ENCODE assay signal across 23 cellular contexts in genomic region chr20:29349836-29350235, GRCh38.
A peak's percentile ranks its signal among the peaks of the same experiment; 100 is the strongest.
DNase-seq lines count a peak whose midpoint lies in the region; ATAC-seq and TF ChIP-seq lines count a peak whose summit lies in the region.
"Had no signal": no experiment of that assay in that cellular context is flagged by ENCODE, and none has a peak within 500 bp of the region (broad histone marks: within the 10 kb centered on the region; RNA-seq: fewer than 3 reads in every experiment).

No MANE protein-coding gene starts in this region.

- ATAC-seq in upper lobe of right lung: no peak
- ATAC-seq in HG02759 (IDR thresholded peaks at IDR 0.05; ENCODE audit: unreplicated experiment): no peak
- ATAC-seq: A549; CD8-positive, alpha-beta T cell; GM12878 had no signal

- no peaks in the 10 kb centered on the region for H3K36me3 Mint-ChIP-seq in Caco-2 (ENCODE audit: insufficient read depth, unreplicated experiment)
- peaks cover 9% of the 10 kb centered on the region for H3K36me3 Mint-ChIP-seq in endothelial cell (ENCODE audit: low read depth, unreplicated experiment)
- H3K36me3 Mint-ChIP-seq: CD8-positive, alpha-beta T cell had no signal

- POLR2A ChIA-PET in Caco-2 (lab: Charles Lee): no interaction called here

- H3K4me3 ChIP-seq in Caco-2 (ENCODE audit: low read depth, low read length) (no peak overlapping the region), upper lobe of right lung (no peak overlapping the region)
- no peak overlapping the region for H3K4me3 ChIP-seq in Jurkat, Clone E6-1 (ENCODE audit: low read length)
- H3K4me3 ChIP-seq: A549; BLaER1 treated with 17β-estradiol and CSF1 and Interleukin-3, amounts not matched to agents 10 nM and 100 nM; GM12878 had no signal

- H3K36me3 ChIP-seq in Caco-2 (ENCODE audit: control insufficient read depth, insufficient read depth, low read length) (no peaks in the 10 kb centered on the region), upper lobe of right lung (no peaks in the 10 kb centered on the region)
- H3K36me3 ChIP-seq: BLaER1 treated with 17β-estradiol and CSF1 and Interleukin-3, amounts not matched to agents 10 nM and 100 nM had no signal

- intact Hi-C loops in Caco-2 (cut with micrococcal nuclease; ENCODE audit: unreplicated experiment) (no loop called here), upper lobe of right lung (cut with DNase I) (no loop called here)

- H3K4me1 Mint-ChIP-seq in Caco-2 (ENCODE audit: low read depth, unreplicated experiment) (no peaks in the 10 kb centered on the region), endothelial cell (ENCODE audit: unreplicated experiment) (no peaks in the 10 kb centered on the region)
- H3K4me1 Mint-ChIP-seq: B cell had no signal

- H3K9me3 ChIP-seq in Caco-2 (0 out of 2 replicates have a peak, but pooled peaks cover 5% of the 10 kb centered on the region), upper lobe of right lung (no peaks in the 10 kb centered on the region)
- H3K9me3 ChIP-seq: A549; BLaER1 treated with 17β-estradiol and CSF1 and Interleukin-3, amounts not matched to agents 10 nM and 100 nM had no signal

- H3K27me3 Mint-ChIP-seq in Caco-2 (ENCODE audit: insufficient read depth, unreplicated experiment): no peaks in the 10 kb centered on the region
- H3K27me3 Mint-ChIP-seq in endothelial cell (ENCODE audit: unreplicated experiment): peaks cover 12% of the 10 kb centered on the region
- H3K27me3 Mint-ChIP-seq: B cell; CD4-positive, alpha-beta T cell had no signal

- no peaks in the 10 kb centered on the region for H3K4me1 ChIP-seq in Caco-2
- H3K4me1 ChIP-seq in upper lobe of right lung: no peaks in the 10 kb centered on the region
- H3K4me1 ChIP-seq: A549; BLaER1 treated with 17β-estradiol and CSF1 and Interleukin-3, amounts not matched to agents 10 nM and 100 nM had no signal

- H3K4me3 Mint-ChIP-seq in Caco-2 (ENCODE audit: unreplicated experiment): no peak overlapping the region
- peak overlapping the region; percentile 73 for H3K4me3 Mint-ChIP-seq in endothelial cell (ENCODE audit: unreplicated experiment)
- H3K4me3 Mint-ChIP-seq: B cell; CD4-positive, alpha-beta T cell; CD8-positive, alpha-beta T cell had no signal

- H3K27me3 ChIP-seq in Caco-2 (replicated peaks; ENCODE audit: control insufficient read depth, insufficient read depth, low read length) (no peaks in the 10 kb centered on the region), upper lobe of right lung (no peaks in the 10 kb centered on the region)
- H3K27me3 ChIP-seq: BLaER1 treated with 17β-estradiol and CSF1 and Interleukin-3, amounts not matched to agents 10 nM and 100 nM had no signal

- DNase-seq in Caco-2 (peak; percentile 31 to 62), endothelial cell (ENCODE audit: low spot score) (no peak), upper lobe of right lung (peak; percentile 55), T1000 (lab: John Stamatoyannopoulos, UW) (no peak)
- peak; percentile 56 for DNase-seq in Jurkat, Clone E6-1 (ENCODE audit: low read depth, low spot score)
- no peak for DNase-seq in activated effector memory CD4-positive, alpha-beta T cell treated with Interleukin-2 at 50 U/mL for 16 hours
- DNase-seq: AML-193; CD4-positive, alpha-beta T cell; CD8-positive, alpha-beta T cell; DMS 273 treated with DMSO at 0.1 percent for 48 hours; DMS153; DMS53; DMS79; DND-41; EL; GDM1 had no signal

- no peak overlapping the region for H3K27ac Mint-ChIP-seq in Caco-2 (ENCODE audit: unreplicated experiment)
- H3K27ac Mint-ChIP-seq in endothelial cell (ENCODE audit: unreplicated experiment): no peak overlapping the region
- H3K27ac Mint-ChIP-seq: B cell; CD4-positive, alpha-beta T cell; CD8-positive, alpha-beta T cell had no signal

- CTCF ChIA-PET in Caco-2 (lab: Charles Lee): no interaction called here

- H3K27ac ChIP-seq in upper lobe of right lung: no peak overlapping the region
- H3K27ac ChIP-seq: 22Rv1; A549; BLaER1 treated with 17β-estradiol and CSF1 and Interleukin-3, amounts not matched to agents 10 nM and 100 nM; C4-2B had no signal

- TF ChIP-seq CTCF in Caco-2 (IDR thresholded peaks at IDR 0.05; ENCODE audit: insufficient read depth in 1 of 2, low read depth in 1 of 2, low read length in 1 of 2, severe bottlenecking in 1 of 2, unreplicated experiment in 1 of 2) (no peak), endothelial cell (IDR thresholded peaks at IDR 0.05; ENCODE audit: unreplicated experiment) (no peak), upper lobe of right lung (IDR thresholded peaks at IDR 0.05) (no peak)

- H3K9me3 Mint-ChIP-seq in Caco-2 (ENCODE audit: unreplicated experiment) (peaks cover 17% of the 10 kb centered on the region), endothelial cell (ENCODE audit: unreplicated experiment) (peaks cover 50% of the 10 kb centered on the region)

- no TSS peak for BruUV-seq in Caco-2 (replicated peaks; lab: Mats Ljungman, UMichigan)

Comparison
In these comparisons a context has a peak if more than half of its experiments do, and no peak if none do; other contexts are left out.
1. DNase-seq: peak in Caco-2 (2 of 2), Jurkat, Clone E6-1 (single experiment) and upper lobe of right lung (single experiment); none in endothelial cell (single experiment), activated effector memory CD4-positive, alpha-beta T cell treated with Interleukin-2 at 50 U/mL for 16 hours (single experiment) and T1000 (single experiment).